Comparison of ENCODE assay signal across 20 cellular contexts in the genomic region with DNA sequence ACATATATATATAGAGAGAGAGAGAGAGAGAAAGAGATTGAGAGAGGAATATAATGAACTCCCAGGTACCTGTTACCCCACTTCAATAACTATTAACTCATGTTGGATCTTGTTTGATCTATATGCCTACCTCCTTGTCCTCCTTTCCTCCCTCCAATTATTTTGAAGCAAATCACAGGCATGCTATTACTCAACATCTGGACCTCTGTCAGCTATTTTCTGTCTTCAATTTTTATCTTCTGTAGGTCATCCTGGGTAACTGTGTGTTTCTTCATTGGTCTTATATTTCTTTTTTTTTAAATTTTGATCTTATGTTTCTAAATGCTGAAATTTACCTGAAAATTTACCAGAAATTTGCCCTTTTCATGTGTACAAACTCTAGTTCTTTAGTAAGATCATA.
"Had no signal": no experiment of that assay in that cellular context is flagged by ENCODE, and none has a peak within 500 bp of the region (broad histone marks: within the 10 kb centered on the region; RNA-seq: fewer than 3 reads in every experiment).

No MANE protein-coding gene starts in this region.

- H3K27me3 ChIP-seq: upper lobe of left lung had no signal

- H3K4me3 ChIP-seq: prostate gland, skin epidermis, upper lobe of left lung had no signal

- H3K36me3 ChIP-seq: prostate gland, upper lobe of left lung had no signal

- H3K4me3 Mint-ChIP-seq: activated CD8-positive, alpha-beta T cell treated with anti-CD3 and anti-CD28 coated beads, Interleukin-2, amount 10 ng/mL, durations not matched to agents 7 days and 5 days; activated naive CD8-positive, alpha-beta T cell; dendritic cell treated with granulocyte-macrophage colony-stimulating factor and Interleukin-4, amounts not matched to agents 40 ng/mL and 50 ng/mL, for 4 days; effector memory CD8-positive, alpha-beta T cell; WTC11 had no signal

- H3K4me1 ChIP-seq: prostate gland had no signal

- DNase-seq: activated CD4-positive, alpha-beta T cell treated with anti-CD3 and anti-CD28 coated beads for 48 hours; activated CD8-positive, alpha-beta memory T cell treated with anti-CD3 and anti-CD28 coated beads, Interleukin-2, amount 50 U/mL, for 4 hours; activated CD8-positive, alpha-beta T cell treated with anti-CD3 and anti-CD28 coated beads, Interleukin-2, amount 10 ng/mL, durations not matched to agents 7 days and 5 days; activated gamma-delta T cell; activated T-cell treated with anti-CD3 and anti-CD28 coated beads, Interleukin-2, amount 50 U/mL, for 48 hours; cerebellar nuclear complex; effector memory CD8-positive, alpha-beta T cell; kidney glomerular epithelial cell; right cardiac atrium; stimulated activated CD4-positive, alpha-beta T cell treated with anti-CD3 and anti-CD28 coated beads, Interleukin-15, amount 100 ng/mL, for 24 hours; stimulated activated CD4-positive, alpha-beta T cell treated with anti-CD3 and anti-CD28 coated beads, Interleukin-4, amount 100 ng/mL, for 1 hour; stimulated activated naive CD8-positive, alpha-beta T cell treated with anti-CD3 and anti-CD28 coated beads, Interleukin-15, Interleukin-2, amounts not matched to agents 100 U/mL and 50 U/mL, for 24 hours; T-helper 2 cell; upper lobe of left lung had no signal

- ATAC-seq: activated CD8-positive, alpha-beta T cell treated with anti-CD3 and anti-CD28 coated beads, Interleukin-2, amount 10 ng/mL, durations not matched to agents 7 days and 5 days; effector memory CD8-positive, alpha-beta T cell; right cardiac atrium; stimulated activated naive CD8-positive, alpha-beta T cell treated with anti-CD3 and anti-CD28 coated beads, Interleukin-15, Interleukin-2, amounts not matched to agents 100 U/mL and 50 U/mL, for 24 hours; WTC11 had no signal

- H3K27ac ChIP-seq: epithelial cell of prostate, prostate gland, skin epidermis had no signal

- H3K27ac Mint-ChIP-seq: activated CD8-positive, alpha-beta T cell treated with anti-CD3 and anti-CD28 coated beads, Interleukin-2, amount 10 ng/mL, durations not matched to agents 7 days and 5 days; activated naive CD8-positive, alpha-beta T cell; dendritic cell treated with granulocyte-macrophage colony-stimulating factor and Interleukin-4, amounts not matched to agents 40 ng/mL and 50 ng/mL, for 4 days; WTC11 had no signal

- H3K9me3 ChIP-seq: prostate gland, upper lobe of left lung had no signal

- H3K36me3 Mint-ChIP-seq: WTC11 had no signal

- H3K9me3 Mint-ChIP-seq: dendritic cell treated with granulocyte-macrophage colony-stimulating factor and Interleukin-4, amounts not matched to agents 40 ng/mL and 50 ng/mL, for 4 days; effector memory CD8-positive, alpha-beta T cell; WTC11 had no signal
